7 cellular contexts compared by ENCODE assay signal in genomic region chr18:58776541-58776940, GRCh38.
DNase-seq lines count a peak whose midpoint lies in the region; ATAC-seq and TF ChIP-seq lines count a peak whose summit lies in the region.
"Not testable (repeated sequence)": the region's sequence is repeated elsewhere in the genome, so short reads cannot be mapped to it uniquely, and the experiment has no call there.

No MANE protein-coding gene starts in this region.

- H3K27ac Mint-ChIP-seq in GM23338: not testable (repeated sequence)
- H3K27ac Mint-ChIP-seq in neural progenitor cell: peak overlapping the region; percentile 65

- not testable (repeated sequence) for H3K27ac ChIP-seq in GM23338 (ENCODE audit: low read depth); neural progenitor cell

- peaks cover 22% of the 10 kb centered on the region for H3F3A ChIP-seq in GM23338 (replicated peaks; ENCODE audit: low read depth)
- H3F3A ChIP-seq in neural progenitor cell (ENCODE audit: low read depth): not testable (repeated sequence)

- not testable (repeated sequence) for H3K4me3 Mint-ChIP-seq in GM23338, neural progenitor cell

- DNase-seq in AG10803 (ENCODE audit: low read depth) (peak; percentile 58), amniotic epithelial cell (ENCODE audit: low read depth) (peak; percentile 49), cardiac fibroblast (ENCODE audit: low read depth in 2 of 2) (peak; percentile 37 to 47), fibroblast of gingiva (ENCODE audit: low read depth) (peak; percentile 32), fibroblast of villous mesenchyme (ENCODE audit: low read depth) (peak; percentile 52)
- DNase-seq in GM23338 (ENCODE audit: low spot score); neural progenitor cell (ENCODE audit: low spot score): not testable (repeated sequence)

- peak overlapping the region; percentile 72; the same call in 1 of the 2 replicates for H2AFZ ChIP-seq in GM23338
- not testable (repeated sequence) for H2AFZ ChIP-seq in neural progenitor cell (replicated peaks)

- H3K4me1 Mint-ChIP-seq in GM23338: not testable (repeated sequence)
- H3K4me1 Mint-ChIP-seq in neural progenitor cell: peaks cover 22% of the 10 kb centered on the region

- H3K36me3 Mint-ChIP-seq in GM23338 (ENCODE audit: low read depth); neural progenitor cell: not testable (repeated sequence)

- not testable (repeated sequence) for H3K9me3 Mint-ChIP-seq in GM23338, neural progenitor cell

- ATAC-seq in GM23338: not testable (repeated sequence)

- not testable (repeated sequence) for H3K27me3 Mint-ChIP-seq in GM23338 (ENCODE audit: insufficient read depth, low read depth, poor library complexity)
- peaks cover 13% of the 10 kb centered on the region for H3K27me3 Mint-ChIP-seq in neural progenitor cell (ENCODE audit: insufficient read depth, low read depth)

- not testable (repeated sequence) for H4K20me1 ChIP-seq in GM23338 (replicated peaks; ENCODE audit: insufficient read depth); neural progenitor cell (ENCODE audit: low read depth)

- not testable (repeated sequence) for H3K9me2 ChIP-seq in GM23338 (ENCODE audit: insufficient read depth)

- not testable (repeated sequence) for H3K27me3 ChIP-seq in GM23338 (ENCODE audit: insufficient read depth); neural progenitor cell

- TF ChIP-seq CTCF in AG10803 (conservative IDR thresholded peaks at IDR 0.05; ENCODE audit: low read length); GM23338 (conservative IDR thresholded peaks at IDR 0.05; ENCODE audit: low read depth in 2 of 2); cardiac fibroblast (IDR thresholded peaks at IDR 0.05; ENCODE audit: low read depth, low read length); fibroblast of villous mesenchyme (IDR thresholded peaks at IDR 0.05; ENCODE audit: insufficient read depth, low read depth, low read length); neural progenitor cell (IDR thresholded peaks at IDR 0.05): not testable (repeated sequence)

- not testable (repeated sequence) for H3K4me1 ChIP-seq in GM23338 (ENCODE audit: insufficient read depth); neural progenitor cell

- not testable (repeated sequence) for H3K4me2 ChIP-seq in GM23338, neural progenitor cell

- H3K79me2 ChIP-seq in GM23338 (replicated peaks; ENCODE audit: insufficient read depth); neural progenitor cell (ENCODE audit: low read depth): not testable (repeated sequence)

- H3K9ac ChIP-seq in neural progenitor cell: not testable (repeated sequence)

- not testable (repeated sequence) for H3K4me3 ChIP-seq in AG10803 (ENCODE audit: low read length); GM23338; cardiac fibroblast (replicated peaks in 1 of 2; ENCODE audit: low read depth in 2 of 2, low read length in 2 of 2); fibroblast of villous mesenchyme (ENCODE audit: low read depth, low read length); neural progenitor cell

- H3K36me3 ChIP-seq in GM23338 (ENCODE audit: insufficient read depth); neural progenitor cell: not testable (repeated sequence)

- not testable (repeated sequence) for H3K9me3 ChIP-seq in neural progenitor cell (ENCODE audit: low read depth)
